ENCODE assay signal across 8 cellular contexts in genomic region chr16:58487566-58488351, GRCh38. TPM values are rescaled to one million over a fixed set of nuclear protein-coding genes. Genes with fewer than 3 reads are reported as not detected.
A peak's percentile ranks its signal among the peaks of the same experiment; 100 is the strongest.
DNase-seq lines count a peak whose midpoint lies in the region; ATAC-seq, FAIRE-seq and TF ChIP-seq lines count a peak whose summit lies in the region.

No MANE protein-coding gene starts in this region.

- no peak overlapping the region for H3K9ac ChIP-seq in SK-N-SH

- H3K36me3 ChIP-seq in CD4-positive, CD25-positive, alpha-beta regulatory T cell (ENCODE audit: control insufficient read depth, insufficient read depth, low read length) = no peaks in the 10 kb centered on the region
- no peaks in the 10 kb centered on the region for H3K36me3 ChIP-seq in SK-N-SH (replicated peaks in 1 of 2; ENCODE audit: control insufficient read depth in 1 of 2, insufficient read depth in 2 of 2, low read length in 1 of 2)
- no peaks in the 10 kb centered on the region for H3K36me3 ChIP-seq in psoas muscle (ENCODE audit: insufficient read depth in 1 of 2, low read depth in 1 of 2)

- H3K4me2 ChIP-seq in SK-N-SH = no peak overlapping the region

- peak; percentile 87 for TF ChIP-seq CTCF in SK-N-SH (IDR thresholded peaks at IDR 0.05)
- TF ChIP-seq CTCF in psoas muscle (IDR thresholded peaks at IDR 0.05) = peak; percentile 87

- H3K4me3 ChIP-seq in CD4-positive, CD25-positive, alpha-beta regulatory T cell (ENCODE audit: low read depth, low read length) = no peak overlapping the region
- H3K4me3 ChIP-seq in SK-N-SH (ENCODE audit: low read depth in 2 of 2, low read length in 1 of 2) = no peak overlapping the region
- H3K4me3 ChIP-seq in psoas muscle = peak overlapping the region; percentile 26

- H3K9me3 ChIP-seq in CD4-positive, CD25-positive, alpha-beta regulatory T cell (ENCODE audit: control insufficient read depth in 2 of 2, low read length in 2 of 2) = no peaks in the 10 kb centered on the region
- H3K9me3 ChIP-seq in SK-N-SH = no peaks in the 10 kb centered on the region
- no peaks in the 10 kb centered on the region for H3K9me3 ChIP-seq in psoas muscle

- no peaks in the 10 kb centered on the region for H3K36me3 Mint-ChIP-seq in CD4-positive, CD25-positive, alpha-beta regulatory T cell
- no peaks in the 10 kb centered on the region for H3K36me3 Mint-ChIP-seq in activated naive CD4-positive, alpha-beta T cell treated with anti-CD3 and anti-CD28 coated beads, Interleukin-2, amount 50 U/mL, for 24 hours

- H3K4me3 Mint-ChIP-seq in CD4-positive, CD25-positive, alpha-beta regulatory T cell = no peak overlapping the region
- H3K4me3 Mint-ChIP-seq in activated naive CD4-positive, alpha-beta T cell treated with anti-CD3 and anti-CD28 coated beads, Interleukin-2, amount 50 U/mL, for 24 hours = peak overlapping the region; percentile 52

- peak; percentile 82 for FAIRE-seq in urothelium cell line (lab: Jason Lieb, UNC)

- intact Hi-C loops in Right ventricle myocardium superior (cut with DNase I) (loop anchor here (2.0 to 10.0 kb wide), 3 partner anchors 73 to 149 kb away; no protein-coding TSS in a partner anchor), psoas muscle (cut with DNase I) (loop anchor here (2.0 kb wide), 2 partner anchors 149 to 151 kb away; no protein-coding TSS in a partner anchor)

- no peak overlapping the region for H3K27ac Mint-ChIP-seq in CD4-positive, CD25-positive, alpha-beta regulatory T cell
- H3K27ac Mint-ChIP-seq in activated naive CD4-positive, alpha-beta T cell treated with anti-CD3 and anti-CD28 coated beads, Interleukin-2, amount 50 U/mL, for 24 hours = no peak overlapping the region

- no peaks in the 10 kb centered on the region for H3K79me2 ChIP-seq in SK-N-SH (ENCODE audit: insufficient read depth)

- no peak overlapping the region for H3K27ac ChIP-seq in CD4-positive, CD25-positive, alpha-beta regulatory T cell (ENCODE audit: insufficient read depth, low read length, poor library complexity, severe bottlenecking)
- H3K27ac ChIP-seq in SK-N-SH (ENCODE audit: low read depth in 2 of 2, low read length in 1 of 2) = no peak overlapping the region
- no peak overlapping the region for H3K27ac ChIP-seq in psoas muscle

- H3K27me3 ChIP-seq in CD4-positive, CD25-positive, alpha-beta regulatory T cell (ENCODE audit: control insufficient read depth, insufficient read depth, low read length) = no peaks in the 10 kb centered on the region
- H3K27me3 ChIP-seq in SK-N-SH (ENCODE audit: insufficient read depth) = no peaks in the 10 kb centered on the region
- no peaks in the 10 kb centered on the region for H3K27me3 ChIP-seq in psoas muscle (ENCODE audit: insufficient read depth in 3 of 3, low read length in 2 of 3)

- H3F3A ChIP-seq in SK-N-SH (replicated peaks; ENCODE audit: insufficient read depth) = no peaks in the 10 kb centered on the region

- WGBS in SK-N-SH (ENCODE audit: low lambda C conversion rate) = 28% methylated on average over 37 of the region's 43 CpGs
- WGBS in psoas muscle, 3 donors = 15 to 16% (median 15%) methylated on average over 43 of the region's 43 CpGs

- POLR2A ChIA-PET in SK-N-SH (lab: Yijun Ruan, JAX) = interaction anchor here (0.6 to 1.9 kb wide), 4 partner anchors 13 to 151 kb away, joined by 3 to 9 read pairs (median 4); partner anchors contain the start of gene NDRG4

- peak; percentile 50 to 70 (median 65) for DNase-seq in CD4-positive, CD25-positive, alpha-beta regulatory T cell
- DNase-seq in LoVo (ENCODE audit: low spot score) = peak; percentile 80
- DNase-seq in SK-N-SH = peak; percentile 92
- DNase-seq in Right ventricle myocardium superior = peak; percentile 92
- peak; percentile 82 to 91 for DNase-seq in psoas muscle
- DNase-seq in urothelium cell line (ENCODE audit: low spot score) = peak; percentile 89

- peaks cover 0 to 3% (median 0%) of the 10 kb centered on the region in 4 donors for H3K4me1 Mint-ChIP-seq in CD4-positive, CD25-positive, alpha-beta regulatory T cell
- H3K4me1 Mint-ChIP-seq in activated naive CD4-positive, alpha-beta T cell treated with anti-CD3 and anti-CD28 coated beads, Interleukin-2, amount 50 U/mL, for 24 hours = no peaks in the 10 kb centered on the region

- CTCF ChIA-PET in SK-N-SH (lab: Yijun Ruan, JAX) = interaction anchor here (0.5 to 13.4 kb wide), 45 partner anchors 9 to 486 kb away, joined by 3 to 542 read pairs (median 4); partner anchors contain the start of genes GINS3, NDRG4 and USB1

- peaks cover 19% of the 10 kb centered on the region for H3K27me3 Mint-ChIP-seq in CD4-positive, CD25-positive, alpha-beta regulatory T cell
- no peaks in the 10 kb centered on the region for H3K27me3 Mint-ChIP-seq in activated naive CD4-positive, alpha-beta T cell treated with anti-CD3 and anti-CD28 coated beads, Interleukin-2, amount 50 U/mL, for 24 hours

- no peaks in the 10 kb centered on the region for H4K20me1 ChIP-seq in SK-N-SH (ENCODE audit: insufficient read depth)

- no peak for TF ChIP-seq EP300 in SK-N-SH (IDR thresholded peaks at IDR 0.05; ENCODE audit: borderline replicate concordance in 1 of 2, low read depth in 1 of 2, low read length in 1 of 2)

- H3K9me3 Mint-ChIP-seq in CD4-positive, CD25-positive, alpha-beta regulatory T cell = peaks cover 0 to 2% (median 0%) of the 10 kb centered on the region in 7 donors
- H3K9me3 Mint-ChIP-seq in activated naive CD4-positive, alpha-beta T cell treated with anti-CD3 and anti-CD28 coated beads, Interleukin-2, amount 50 U/mL, for 24 hours = no peaks in the 10 kb centered on the region

- peak; percentile 61 to 72 for ATAC-seq in CD4-positive, CD25-positive, alpha-beta regulatory T cell (ENCODE audit: low read depth in 2 of 2)
- peak; percentile 66 for ATAC-seq in GM21360 (IDR thresholded peaks at IDR 0.05; ENCODE audit: unreplicated experiment)
- ATAC-seq in Right ventricle myocardium superior (ENCODE audit: poor library complexity) = peak; percentile 84
- peak; percentile 88 to 97 (median 92) for ATAC-seq in psoas muscle

- peak; percentile 97 for TF ChIP-seq RAD21 in SK-N-SH (IDR thresholded peaks at IDR 0.05; ENCODE audit: low read length)

- no peaks in the 10 kb centered on the region for H3K9me2 ChIP-seq in SK-N-SH

- peaks cover 6% of the 10 kb centered on the region for H3K4me1 ChIP-seq in CD4-positive, CD25-positive, alpha-beta regulatory T cell (ENCODE audit: control insufficient read depth, insufficient read depth, low read length, poor library complexity, severe bottlenecking)
- H3K4me1 ChIP-seq in SK-N-SH (ENCODE audit: control insufficient read depth in 1 of 2, insufficient read depth in 2 of 2, low read depth in 1 of 2, low read length in 1 of 2) = peaks cover 0 to 18% of the 10 kb centered on the region in 2 experiments; a peak in 1 of 4 replicates
- no peaks in the 10 kb centered on the region for H3K4me1 ChIP-seq in psoas muscle

- H2AFZ ChIP-seq in SK-N-SH (ENCODE audit: low read depth) = no peak overlapping the region

TF ChIP-seq in SK-N-SH, 30 proteins besides CTCF, POLR2A, EP300 and RAD21 (continues in another document):
- no peak for TF ChIP-seq JUND (IDR thresholded peaks at IDR 0.05)
- no peak for TF ChIP-seq YY1 (IDR thresholded peaks at IDR 0.05; ENCODE audit: low read depth)
- no peak for TF ChIP-seq PBX3 (IDR thresholded peaks at IDR 0.05)
- no peak for TF ChIP-seq TEAD4 (IDR thresholded peaks at IDR 0.05; ENCODE audit: borderline replicate concordance, insufficient read depth)
- no peak for TF ChIP-seq ELF1 (IDR thresholded peaks at IDR 0.05)
- TF ChIP-seq FOSL2 (IDR thresholded peaks at IDR 0.05; ENCODE audit: borderline replicate concordance, low read depth) = no peak
- no peak for TF ChIP-seq ZBTB33 (IDR thresholded peaks at IDR 0.05; ENCODE audit: borderline replicate concordance, low read depth)
- no peak for TF ChIP-seq POLR2AphosphoS5 (IDR thresholded peaks at IDR 0.05; ENCODE audit: low read depth, low read length)
- no peak for TF ChIP-seq FOXM1 (IDR thresholded peaks at IDR 0.05; ENCODE audit: low read depth)

RNA-seq across cellular contexts. Expression of gene NDRG4, which starts 12.2 kb away (rescaled TPM):
- 0.52 TPM for total RNA-seq in CD4-positive, CD25-positive, alpha-beta regulatory T cell
- under 1 TPM in 2 of 4 donors, not detected in 2; 0.15 to 0.40 TPM for polyA plus RNA-seq in CD4-positive, CD25-positive, alpha-beta regulatory T cell
- 46.2 and 52.0 TPM in 2 replicates for polyA plus RNA-seq in SK-N-SH (2012; rRNA removed)
- polyA plus RNA-seq in SK-N-SH (2012; cell fraction: cytosol; rRNA removed) = 18.9 and 28.9 TPM in 2 replicates
- polyA plus RNA-seq in SK-N-SH (2012; cell fraction: nucleus; rRNA removed) = 127 and 159 TPM in 2 replicates
- total RNA-seq in Right ventricle myocardium superior = 290 TPM
- 1 to 10 TPM; 1.7 to 6.3 (median 3.8) TPM for total RNA-seq in psoas muscle
- 10 to 100 TPM in 1 of 3 donors, 1 to 10 TPM in 2; 1.8 to 12.3 (median 2.0) TPM for polyA plus RNA-seq in psoas muscle

RNA-seq across cellular contexts. Expression of gene SETD6, which starts 27.6 kb away (rescaled TPM):
- total RNA-seq in CD4-positive, CD25-positive, alpha-beta regulatory T cell = 17.5 TPM
- 10 to 100 TPM in 1 of 4 donors, 1 to 10 TPM in 3; 6.3 to 11.5 (median 8.4) TPM for polyA plus RNA-seq in CD4-positive, CD25-positive, alpha-beta regulatory T cell
- polyA plus RNA-seq in SK-N-SH (2012; rRNA removed) (17.2 and 22.2 TPM in 2 replicates), psoas muscle (10 to 100 TPM; 21.0 to 35.5 (median 23.6) TPM)
- polyA plus RNA-seq in SK-N-SH (2012; cell fraction: cytosol; rRNA removed) = 8.7 and 9.0 TPM in 2 replicates
- 107 and 134 TPM in 2 replicates for polyA plus RNA-seq in SK-N-SH (2012; cell fraction: nucleus; rRNA removed)
- total RNA-seq in Right ventricle myocardium superior (14.4 TPM), psoas muscle (10 to 100 TPM; 11.1 to 25.0 (median 18.4) TPM)

Comparison
In these comparisons a context has a peak if more than half of its experiments do, and no peak if none do; other contexts are left out.
1. RNA of gene NDRG4, which starts 12.2 kb away (total RNA-seq): 290 TPM in Right ventricle myocardium superior (single experiment); 1.7 to 6.3 TPM in psoas muscle and 0.52 TPM in CD4-positive, CD25-positive, alpha-beta regulatory T cell (single experiment); every median in the first group is over 10 times any median in the second.
2. Peak in every context shown above with its lines, with median percentiles within 50 percentile points of each other: ATAC-seq and DNase-seq.